In the genomic region with DNA sequence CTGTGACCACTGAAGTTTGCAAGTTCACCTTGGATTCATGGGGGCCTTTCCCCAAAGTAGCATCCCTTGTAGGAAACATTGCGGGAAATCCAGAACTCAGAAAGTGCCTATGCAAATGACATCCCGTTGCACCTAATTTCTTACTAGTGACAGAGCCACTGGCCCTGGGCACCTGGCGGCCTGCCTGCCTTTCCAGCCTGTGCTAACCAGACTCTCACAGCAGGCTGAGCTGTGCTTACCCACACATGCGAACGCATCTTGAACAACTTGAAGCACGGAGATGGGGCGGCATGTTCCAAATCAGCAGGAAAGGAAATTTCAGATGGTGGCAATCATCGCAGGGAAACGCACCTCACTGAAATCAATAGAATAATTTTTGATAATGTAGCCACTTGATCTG, we compare ENCODE assay signal across 24 cellular contexts.
"Had no signal": no experiment of that assay in that cellular context is flagged by ENCODE, and none has a peak within 500 bp of the region (broad histone marks: within the 10 kb centered on the region; RNA-seq: fewer than 3 reads in every experiment).

No MANE protein-coding gene starts in this region.

- H3K4me3 ChIP-seq: coronary artery, dorsolateral prefrontal cortex, gastroesophageal sphincter had no signal

- H3K9me3 ChIP-seq: gastroesophageal sphincter had no signal

- H3K36me3 ChIP-seq: brain microvascular endothelial cell, gastroesophageal sphincter, WERI-Rb-1 had no signal

- DNase-seq: activated B cell treated with CpG ODN at 0.5 μM for 24 hours; activated CD4-positive, alpha-beta T cell treated with anti-CD3 and anti-CD28 coated beads for 48 hours; activated CD4-positive, alpha-beta T cell treated with anti-CD3 and anti-CD28 coated beads, Interleukin-2, amount 50 U/mL, for 1 hour; activated CD4-positive, alpha-beta T cell treated with anti-CD3 and anti-CD28 coated beads, Interleukin-2, amount 50 U/mL, for 48 hours; activated CD8-positive, alpha-beta memory T cell treated with anti-CD3 and anti-CD28 coated beads for 24 hours; activated CD8-positive, alpha-beta T cell treated with anti-CD3 and anti-CD28 coated beads for 36 hours; activated effector memory CD4-positive, alpha-beta T cell treated with Interleukin-2 at 50 U/mL for 16 hours; activated gamma-delta T cell treated with Interleukin-2 at 50 U/mL for 16 hours; activated naive CD4-positive, alpha-beta T cell treated with anti-CD3 and anti-CD28 coated beads, Interleukin-2, amount 50 U/mL, for 16 hours; activated naive CD4-positive, alpha-beta T cell treated with Interleukin-2 at 50 U/mL for 16 hours; activated T-cell treated with anti-CD3 and anti-CD28 coated beads, Interleukin-2, amount 50 U/mL, for 4 hours; amniotic stem cell; anterior cingulate cortex; brain microvascular endothelial cell; dorsolateral prefrontal cortex; effector memory CD4-positive, alpha-beta T cell; endodermal cell; foreskin keratinocyte; T-helper 1 cell; T-helper 17 cell; T1000; WERI-Rb-1 had no signal

- H3K4me1 ChIP-seq: foreskin keratinocyte, gastroesophageal sphincter had no signal

- H3K27ac ChIP-seq: brain microvascular endothelial cell, coronary artery, dorsolateral prefrontal cortex, foreskin keratinocyte, gastroesophageal sphincter, WERI-Rb-1 had no signal

- H3K27me3 ChIP-seq: brain microvascular endothelial cell, dorsolateral prefrontal cortex, foreskin keratinocyte, gastroesophageal sphincter had no signal
